9 cellular contexts compared by ENCODE assay signal in the genomic region with DNA sequence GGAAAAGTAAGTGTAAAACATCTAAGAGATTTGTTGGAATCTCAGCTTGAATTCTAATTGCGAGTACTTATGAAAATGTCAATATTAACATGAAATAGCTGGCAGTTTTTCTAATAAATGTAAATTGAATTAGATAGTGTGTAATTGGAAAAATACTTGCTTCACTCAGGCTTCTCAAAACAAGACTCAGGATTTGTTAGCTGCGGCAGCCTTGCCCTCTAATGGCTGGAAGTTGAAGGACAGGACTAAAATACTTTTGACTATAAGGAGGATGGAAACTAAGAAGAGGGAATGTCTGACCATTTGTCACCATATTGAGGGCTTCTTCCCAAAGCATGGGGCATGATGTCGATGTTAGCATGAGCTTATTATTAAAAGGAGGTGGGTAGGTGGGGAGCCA.
DNase-seq lines count a peak whose midpoint lies in the region; ATAC-seq and TF ChIP-seq lines count a peak whose summit lies in the region.
"Had no signal": no experiment of that assay in that cellular context is flagged by ENCODE, and none has a peak within 500 bp of the region (broad histone marks: within the 10 kb centered on the region; RNA-seq: fewer than 3 reads in every experiment).

No MANE protein-coding gene starts in this region.

- TF ChIP-seq CTCF in GM12875 (IDR thresholded peaks at IDR 0.05; ENCODE audit: borderline replicate concordance, insufficient read depth, low read depth, low read length) (0 out of 2 replicates have a peak, but pooled peaks have one; percentile 9), endodermal cell (conservative IDR thresholded peaks at IDR 0.05) (peak; percentile 74), progenitor cell of endocrine pancreas (IDR thresholded peaks at IDR 0.05; ENCODE audit: unreplicated experiment) (peak; percentile 63)

- no peak overlapping the region for H3K4me3 ChIP-seq in GM12875 (ENCODE audit: low read depth, low read length)
- no peak overlapping the region for H3K4me3 ChIP-seq in endodermal cell (ENCODE audit: low read length)
- H3K4me3 ChIP-seq: skin epidermis had no signal

- peaks cover 21% of the 10 kb centered on the region for H3K4me1 Mint-ChIP-seq in endodermal cell
- no peaks in the 10 kb centered on the region for H3K4me1 Mint-ChIP-seq in progenitor cell of endocrine pancreas (ENCODE audit: low read depth)

- WGBS in endodermal cell (ENCODE audit: insufficient coverage in 1 of 2, insufficient read length in 1 of 2), 2 experiments: 64 to 74% methylated on average over 2 to 3 of the region's 3 CpGs

- peaks cover 8% of the 10 kb centered on the region for H3K36me3 Mint-ChIP-seq in endodermal cell (ENCODE audit: low read depth)
- no peaks in the 10 kb centered on the region for H3K36me3 Mint-ChIP-seq in progenitor cell of endocrine pancreas (ENCODE audit: insufficient read depth)

- H3K9me3 ChIP-seq in endodermal cell (ENCODE audit: control insufficient read depth, low read length): no peaks in the 10 kb centered on the region

- no peaks in the 10 kb centered on the region for H3K36me3 ChIP-seq in endodermal cell (ENCODE audit: control insufficient read depth, insufficient read depth, low read length)

- no peak overlapping the region for H3K4me3 Mint-ChIP-seq in endodermal cell
- H3K4me3 Mint-ChIP-seq in progenitor cell of endocrine pancreas (ENCODE audit: low read depth): no peak overlapping the region

- DNase-seq in NCI-H460 (ENCODE audit: extremely low read depth, low read depth) (peak; percentile 3), endodermal cell (peak; percentile 68), progenitor cell of endocrine pancreas (ENCODE audit: low spot score, unreplicated experiment) (no peak), NCI-H187 treated with DMSO at 0.1 percent for 48 hours (lab: John Stamatoyannopoulos, UW) (no peak)

- no peak overlapping the region for H3K9ac ChIP-seq in endodermal cell (ENCODE audit: extremely low read depth, low read length, poor library complexity, severe bottlenecking)

- H3K27ac Mint-ChIP-seq in endodermal cell: no peak overlapping the region
- no peak overlapping the region for H3K27ac Mint-ChIP-seq in progenitor cell of endocrine pancreas

- no peaks in the 10 kb centered on the region for H3K9me3 Mint-ChIP-seq in endodermal cell
- H3K9me3 Mint-ChIP-seq in progenitor cell of endocrine pancreas (ENCODE audit: low read depth): no peaks in the 10 kb centered on the region

- H3K27me3 Mint-ChIP-seq in endodermal cell (ENCODE audit: insufficient read depth) (no peaks in the 10 kb centered on the region), progenitor cell of endocrine pancreas (peaks cover 51% of the 10 kb centered on the region)

- no peaks in the 10 kb centered on the region for H3K4me1 ChIP-seq in endodermal cell (ENCODE audit: control insufficient read depth, insufficient read depth, low read length)

- no peak overlapping the region for H3K27ac ChIP-seq in endodermal cell (ENCODE audit: low read depth, low read length)
- H3K27ac ChIP-seq: skin epidermis had no signal

- peaks cover 9% of the 10 kb centered on the region for H3K27me3 ChIP-seq in endodermal cell (ENCODE audit: control insufficient read depth, insufficient read depth, low read length, poor library complexity, severe bottlenecking)

- ATAC-seq in HG02970 (IDR thresholded peaks at IDR 0.05; ENCODE audit: low FRiP score, unreplicated experiment) (no peak), HG03457 (IDR thresholded peaks at IDR 0.05; ENCODE audit: unreplicated experiment) (no peak), GM18868 (IDR thresholded peaks at IDR 0.05; ENCODE audit: unreplicated experiment) (no peak)

Comparison
In these comparisons a context has a peak if more than half of its experiments do, and no peak if none do; other contexts are left out.
1. CTCF ChIP-seq: peak in every context shown above with its lines; median percentile 74 in endodermal cell; 63 in progenitor cell of endocrine pancreas; 9 in GM12875.
2. DNase-seq: peak in NCI-H460 (single experiment) and endodermal cell (single experiment); none in progenitor cell of endocrine pancreas (single experiment) and NCI-H187 treated with DMSO at 0.1 percent for 48 hours (single experiment).